10 cellular contexts compared by ENCODE assay signal in the genomic region with DNA sequence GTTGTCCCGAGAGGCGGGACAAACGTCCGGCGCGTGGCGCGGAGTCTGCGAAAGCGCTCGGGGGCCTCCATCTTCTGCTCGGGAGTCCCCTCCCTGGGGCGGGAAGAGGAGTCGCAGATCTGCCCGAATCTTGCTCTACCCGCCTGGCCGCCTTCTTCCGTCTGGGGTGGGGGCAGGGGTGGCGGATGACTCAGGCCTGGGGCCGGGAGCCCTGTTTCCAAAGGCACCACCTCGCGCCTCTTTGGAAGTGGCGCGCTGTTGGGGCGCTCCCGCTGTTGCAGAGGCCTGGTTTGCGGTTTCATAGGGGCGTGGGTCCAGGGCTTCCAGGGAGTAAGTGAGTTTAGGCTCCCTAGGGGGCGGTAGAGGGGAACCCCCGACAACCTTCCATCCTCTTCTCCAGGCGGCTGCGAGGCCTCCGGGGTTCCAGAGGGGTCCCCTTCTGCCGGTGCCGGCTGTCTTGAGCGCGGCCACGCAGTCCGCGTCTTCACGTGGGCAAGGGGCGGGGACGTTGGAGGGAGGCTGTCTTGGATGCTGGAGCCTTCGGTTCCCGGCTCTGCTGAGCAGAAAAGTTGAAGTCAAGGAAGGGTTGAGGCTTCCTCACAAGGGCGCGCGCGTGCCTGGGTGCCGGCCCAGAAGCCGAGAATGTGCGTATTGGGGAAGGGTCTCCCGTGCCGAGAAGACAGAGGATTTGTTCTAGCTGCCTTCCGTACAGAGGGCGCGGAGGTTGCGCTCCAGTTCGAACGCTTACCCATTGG. TPM values are rescaled to one million over a fixed set of nuclear protein-coding genes. Genes with fewer than 3 reads are reported as not detected.
DNase-seq lines count a peak whose midpoint lies in the region; ATAC-seq and TF ChIP-seq lines count a peak whose summit lies in the region.
"Had no signal": no experiment of that assay in that cellular context is flagged by ENCODE, and none has a peak within 500 bp of the region (broad histone marks: within the 10 kb centered on the region; RNA-seq: fewer than 3 reads in every experiment).

No MANE protein-coding gene starts in this region.

- H3K9me3 ChIP-seq in PC-3 (ENCODE audit: low read length), result no peaks in the 10 kb centered on the region
- H3K9me3 ChIP-seq in testis, result no peaks in the 10 kb centered on the region

- CTCF ChIA-PET in PC-3 (lab: Charles Lee), result interaction anchor here (0.6 kb wide), 1 partner anchor 319 kb away, joined by 3 read pairs; no protein-coding TSS in a partner anchor

- H3K9me3 Mint-ChIP-seq in activated naive CD8-positive, alpha-beta T cell treated with anti-CD3 and anti-CD28 coated beads, Interleukin-2, amount 10 ng/mL, durations not matched to agents 7 days and 5 days, result no peaks in the 10 kb centered on the region
- H3K9me3 Mint-ChIP-seq in activated naive CD8-positive, alpha-beta T cell treated with anti-CD3 and anti-CD28 coated beads for 36 hours, result no peaks in the 10 kb centered on the region
- H3K9me3 Mint-ChIP-seq: central memory CD8-positive, alpha-beta T cell had no signal

- BruUV-seq in PC-3 (replicated peaks; lab: Mats Ljungman, UMichigan), result no TSS peak

- H3K36me3 ChIP-seq in PC-3 (ENCODE audit: low read depth, low read length) (peaks cover 2% of the 10 kb centered on the region), testis (ENCODE audit: low read depth, missing control alignments) (no peaks in the 10 kb centered on the region)

- H3K9me2 ChIP-seq in PC-3 (replicated peaks; ENCODE audit: low read length), result no peaks in the 10 kb centered on the region

- H3K4me1 ChIP-seq in PC-3 (ENCODE audit: insufficient read depth, low read length) (peaks cover 4% of the 10 kb centered on the region; the same call in 1 of the 2 replicates), testis (peaks cover 25% of the 10 kb centered on the region)

- no peak for TF ChIP-seq POLR2A in testis (IDR thresholded peaks at IDR 0.05)

- no peak overlapping the region for H3K27ac Mint-ChIP-seq in activated naive CD8-positive, alpha-beta T cell treated with anti-CD3 and anti-CD28 coated beads, Interleukin-2, amount 10 ng/mL, durations not matched to agents 7 days and 5 days
- no peak overlapping the region for H3K27ac Mint-ChIP-seq in activated naive CD8-positive, alpha-beta T cell treated with anti-CD3 and anti-CD28 coated beads for 36 hours

- H3K27ac ChIP-seq in PC-3 (ENCODE audit: low read length) (no peak overlapping the region), testis (no peak overlapping the region)

- peaks cover 70% of the 10 kb centered on the region for H3K27me3 Mint-ChIP-seq in activated naive CD8-positive, alpha-beta T cell treated with anti-CD3 and anti-CD28 coated beads, Interleukin-2, amount 10 ng/mL, durations not matched to agents 7 days and 5 days
- peaks cover 79% of the 10 kb centered on the region for H3K27me3 Mint-ChIP-seq in activated naive CD8-positive, alpha-beta T cell treated with anti-CD3 and anti-CD28 coated beads for 36 hours

- peaks cover 7% of the 10 kb centered on the region for H3K4me1 Mint-ChIP-seq in activated naive CD8-positive, alpha-beta T cell treated with anti-CD3 and anti-CD28 coated beads, Interleukin-2, amount 10 ng/mL, durations not matched to agents 7 days and 5 days
- H3K4me1 Mint-ChIP-seq in activated naive CD8-positive, alpha-beta T cell treated with anti-CD3 and anti-CD28 coated beads for 36 hours, result peaks cover 9% of the 10 kb centered on the region
- H3K4me1 Mint-ChIP-seq: central memory CD8-positive, alpha-beta T cell had no signal

- peaks cover 25% of the 10 kb centered on the region for H3K79me2 ChIP-seq in PC-3 (ENCODE audit: low read length)

- H3K4me3 ChIP-seq in PC-3 (ENCODE audit: low read length), result no peak overlapping the region
- no peak overlapping the region for H3K4me3 ChIP-seq in fibroblast of villous mesenchyme (ENCODE audit: low read depth, low read length)
- peak overlapping the region in 1 of 2 donors; percentile 31 for H3K4me3 ChIP-seq in testis

- no peak overlapping the region for H3K9ac ChIP-seq in PC-3 (ENCODE audit: low read length)

- H3K4me2 ChIP-seq in PC-3 (ENCODE audit: low read length), result no peak overlapping the region

- no peaks in the 10 kb centered on the region for H3K36me3 Mint-ChIP-seq in activated naive CD8-positive, alpha-beta T cell treated with anti-CD3 and anti-CD28 coated beads, Interleukin-2, amount 10 ng/mL, durations not matched to agents 7 days and 5 days
- no peaks in the 10 kb centered on the region for H3K36me3 Mint-ChIP-seq in activated naive CD8-positive, alpha-beta T cell treated with anti-CD3 and anti-CD28 coated beads for 36 hours

- intact Hi-C loops in PC-3 (cut with micrococcal nuclease) (no loop called here), testis (cut with DNase I; ENCODE audit: low total_unique reads) (no loop called here)

- no peak overlapping the region for H2AFZ ChIP-seq in PC-3 (ENCODE audit: low read length)

- no peaks in the 10 kb centered on the region for H3K27me3 ChIP-seq in PC-3 (ENCODE audit: low read length)
- H3K27me3 ChIP-seq in testis, result no peaks in the 10 kb centered on the region

- POLR2A ChIA-PET in activated naive CD8-positive, alpha-beta T cell treated with anti-CD3 and anti-CD28 coated beads, Interleukin-2, amount 10 ng/mL, durations not matched to agents 7 days and 5 days (lab: Charles Lee), result no interaction called here
- POLR2A ChIA-PET in PC-3 (lab: Charles Lee; ENCODE audit: unreplicated experiment), result no interaction called here

- no peak overlapping the region for H3K4me3 Mint-ChIP-seq in activated naive CD8-positive, alpha-beta T cell treated with anti-CD3 and anti-CD28 coated beads, Interleukin-2, amount 10 ng/mL, durations not matched to agents 7 days and 5 days
- H3K4me3 Mint-ChIP-seq in activated naive CD8-positive, alpha-beta T cell treated with anti-CD3 and anti-CD28 coated beads for 36 hours, result no peak overlapping the region
- H3K4me3 Mint-ChIP-seq: central memory CD8-positive, alpha-beta T cell had no signal

- 0 out of 2 replicates have a peak, but pooled peaks cover 1% of the 10 kb centered on the region for H4K20me1 ChIP-seq in PC-3 (ENCODE audit: low read length)

- DNase-seq in activated naive CD8-positive, alpha-beta T cell treated with anti-CD3 and anti-CD28 coated beads, Interleukin-2, amount 10 ng/mL, durations not matched to agents 7 days and 5 days, result peak; percentile 32
- DNase-seq in activated naive CD8-positive, alpha-beta T cell treated with anti-CD3 and anti-CD28 coated beads for 36 hours, result no peak
- no peak for DNase-seq in PC-3
- peak; percentile 34 for DNase-seq in fibroblast of villous mesenchyme (ENCODE audit: low read depth)
- DNase-seq in testis, result peak; percentile 34
- DNase-seq in Ammon's horn (ENCODE audit: low spot score), result no peak
- no peak for DNase-seq in middle frontal gyrus (ENCODE audit: extremely low spot score, low spot score)

- WGBS in testis, 2 donors, result 2% methylated on average over 12 to 59 of the region's 60 CpGs

- H3F3A ChIP-seq in PC-3 (ENCODE audit: low read length, unreplicated experiment), result no peaks in the 10 kb centered on the region

- TF ChIP-seq CTCF in PC-3 (conservative IDR thresholded peaks at IDR 0.05; ENCODE audit: low read depth, low read length), result peak; percentile 64
- peak; percentile 43 for TF ChIP-seq CTCF in fibroblast of villous mesenchyme (IDR thresholded peaks at IDR 0.05; ENCODE audit: insufficient read depth, low read depth, low read length)
- no peak for TF ChIP-seq CTCF in testis (IDR thresholded peaks at IDR 0.05)

- ATAC-seq in activated naive CD8-positive, alpha-beta T cell treated with anti-CD3 and anti-CD28 coated beads, Interleukin-2, amount 10 ng/mL, durations not matched to agents 7 days and 5 days (ENCODE audit: low read depth), result no peak
- no peak for ATAC-seq in PC-3
- no peak for ATAC-seq in HG03521 (IDR thresholded peaks at IDR 0.05; ENCODE audit: unreplicated experiment)

RNA-seq across cellular contexts. Expression of a gene that starts 2.6 kb away (rescaled TPM):
- total RNA-seq in activated naive CD8-positive, alpha-beta T cell treated with anti-CD3 and anti-CD28 coated beads, Interleukin-2, amount 10 ng/mL, durations not matched to agents 7 days and 5 days, result not detected
- total RNA-seq in activated naive CD8-positive, alpha-beta T cell treated with anti-CD3 and anti-CD28 coated beads for 36 hours, result not detected
- 36.3 and 37.6 TPM in 2 replicates for total RNA-seq in PC-3 (2014; rRNA removed)
- total RNA-seq in fibroblast of villous mesenchyme, result 13.5 and 18.1 TPM in 2 replicates
- 1 to 10 TPM; 1.3 to 1.9 TPM for total RNA-seq in testis
- polyA plus RNA-seq in testis (ENCODE audit: insufficient read depth, low read depth, low replicate concordance), result 1.4 TPM
- total RNA-seq: T-helper 1 cell treated with Interleukin-12 subunit alpha and Interleukin-12 subunit beta and Interleukin-4 antibody, amounts not matched to agents 30 ng/mL and 1 ng/mL, for 36 hours had no signal

Comparison
In these comparisons a context has a peak if more than half of its experiments do, and no peak if none do; other contexts are left out.
1. DNase-seq: peak in activated naive CD8-positive, alpha-beta T cell treated with anti-CD3 and anti-CD28 coated beads, Interleukin-2, amount 10 ng/mL, durations not matched to agents 7 days and 5 days (single experiment), fibroblast of villous mesenchyme (single experiment) and testis (single experiment); none in activated naive CD8-positive, alpha-beta T cell treated with anti-CD3 and anti-CD28 coated beads for 36 hours (single experiment), PC-3 (single experiment), Ammon's horn (single experiment) and middle frontal gyrus (single experiment).
2. CTCF ChIP-seq: peak in PC-3 (single experiment) and fibroblast of villous mesenchyme (single experiment); none in testis (0 of 3).